Comparison of ENCODE assay signal across 24 cellular contexts in genomic region chr2:69088471-69088870, GRCh38.
DNase-seq lines count a peak whose midpoint lies in the region; ATAC-seq and TF ChIP-seq lines count a peak whose summit lies in the region.
"Had no signal": no experiment of that assay in that cellular context is flagged by ENCODE, and none has a peak within 500 bp of the region (broad histone marks: within the 10 kb centered on the region; RNA-seq: fewer than 3 reads in every experiment).

No MANE protein-coding gene starts in this region.

- 97 to 100% methylated on average over 1 to 3 of the region's 3 CpGs for WGBS in esophagus squamous epithelium, 2 donors

- H3K4me1 Mint-ChIP-seq in effector memory CD8-positive, alpha-beta T cell (ENCODE audit: low read depth in 2 of 2): no peaks in the 10 kb centered on the region
- H3K4me1 Mint-ChIP-seq: activated CD8-positive, alpha-beta memory T cell treated with anti-CD3 and anti-CD28 coated beads, Interleukin-2, amount 10 ng/mL, durations not matched to agents 7 days and 5 days; stimulated activated naive B cell treated with anti-CD40 and anti-IgM and Interleukin-4, amounts not matched to agents 10 μg/mL and 1 μg/mL and 100 μg/mL, for 72 hours had no signal

- intact Hi-C loops in left ventricle myocardium inferior (cut with micrococcal nuclease): no loop called here
- intact Hi-C loops in Right ventricle myocardium superior (cut with DNase I): no loop called here
- intact Hi-C loops in esophagus squamous epithelium (cut with DNase I): no loop called here
- intact Hi-C loops in sciatic nerve (cut with DNase I): no loop called here

- no peak overlapping the region for H3K27ac Mint-ChIP-seq in effector memory CD8-positive, alpha-beta T cell
- H3K27ac Mint-ChIP-seq: activated CD8-positive, alpha-beta memory T cell treated with anti-CD3 and anti-CD28 coated beads, Interleukin-2, amount 10 ng/mL, durations not matched to agents 7 days and 5 days; activated naive CD8-positive, alpha-beta T cell; stimulated activated naive B cell treated with anti-CD40 and anti-IgM and Interleukin-4, amounts not matched to agents 10 μg/mL and 1 μg/mL and 100 μg/mL, for 72 hours; type B pancreatic cell had no signal

- DNase-seq in left ventricle myocardium inferior (no peak), Right ventricle myocardium superior (no peak), esophagus squamous epithelium (lab: John Stamatoyannopoulos, UW) (no peak), sciatic nerve (ENCODE audit: low spot score) (no peak), NCI-H2196 (lab: John Stamatoyannopoulos, UW; ENCODE audit: unreplicated experiment) (no peak), putamen (ENCODE audit: low spot score) (no peak)
- DNase-seq in effector memory CD8-positive, alpha-beta T cell: no peak
- DNase-seq: activated CD4-positive, alpha-beta T cell treated with anti-CD3 and anti-CD28 coated beads for 48 hours; activated CD8-positive, alpha-beta memory T cell treated with anti-CD3 and anti-CD28 coated beads, Interleukin-2, amount 10 ng/mL, durations not matched to agents 7 days and 5 days; mesendoderm; naive thymus-derived CD8-positive, alpha-beta T cell; NCI-H146; NCI-H2171 treated with DMSO at 0.1 percent for 48 hours; NCI-H748 treated with DMSO at 0.1 percent for 48 hours; OCI-M1; pancreas; SIG-M5; sigmoid colon; stimulated activated CD4-positive, alpha-beta T cell treated with anti-CD3 and anti-CD28 coated beads, Interleukin-1b, Interleukin-23, amount 100 ng/mL, for 48 hours; stimulated activated naive B cell treated with anti-CD40 and anti-IgM and Interleukin-4, amounts not matched to agents 10 μg/mL and 1 μg/mL and 100 μg/mL, for 72 hours had no signal

- H3K9me3 Mint-ChIP-seq in effector memory CD8-positive, alpha-beta T cell: no peaks in the 10 kb centered on the region
- H3K9me3 Mint-ChIP-seq: naive thymus-derived CD8-positive, alpha-beta T cell; stimulated activated naive B cell treated with anti-CD40 and anti-IgM and Interleukin-4, amounts not matched to agents 10 μg/mL and 1 μg/mL and 100 μg/mL, for 72 hours; type B pancreatic cell had no signal

- TF ChIP-seq POLR2A in esophagus squamous epithelium (IDR thresholded peaks at IDR 0.05): no peak

- no peaks in the 10 kb centered on the region for H3K27me3 ChIP-seq in left ventricle myocardium inferior (ENCODE audit: low read depth)
- no peaks in the 10 kb centered on the region for H3K27me3 ChIP-seq in esophagus squamous epithelium
- H3K27me3 ChIP-seq: BLaER1 treated with 17β-estradiol and CSF1 and Interleukin-3, amounts not matched to agents 10 nM and 100 nM; pancreas; sigmoid colon had no signal

- ATAC-seq in Right ventricle myocardium superior (ENCODE audit: poor library complexity) (no peak), sciatic nerve (peak; percentile 52), GM21367 (IDR thresholded peaks at IDR 0.05; ENCODE audit: unreplicated experiment) (no peak)
- no peak for ATAC-seq in effector memory CD8-positive, alpha-beta T cell (replicated peaks)
- ATAC-seq: activated CD8-positive, alpha-beta memory T cell treated with anti-CD3 and anti-CD28 coated beads, Interleukin-2, amount 10 ng/mL, durations not matched to agents 7 days and 5 days; naive thymus-derived CD8-positive, alpha-beta T cell; stimulated activated naive B cell treated with anti-CD40 and anti-IgM and Interleukin-4, amounts not matched to agents 10 μg/mL and 1 μg/mL and 100 μg/mL, for 72 hours had no signal

- no peaks in the 10 kb centered on the region for H3K36me3 Mint-ChIP-seq in effector memory CD8-positive, alpha-beta T cell (ENCODE audit: insufficient read depth)
- H3K36me3 Mint-ChIP-seq: activated CD8-positive, alpha-beta memory T cell treated with anti-CD3 and anti-CD28 coated beads, Interleukin-2, amount 10 ng/mL, durations not matched to agents 7 days and 5 days; activated naive CD8-positive, alpha-beta T cell; stimulated activated naive B cell treated with anti-CD40 and anti-IgM and Interleukin-4, amounts not matched to agents 10 μg/mL and 1 μg/mL and 100 μg/mL, for 72 hours had no signal

- peaks cover 8% of the 10 kb centered on the region for H3K4me1 ChIP-seq in left ventricle myocardium inferior
- H3K4me1 ChIP-seq in esophagus squamous epithelium: peaks cover 0 to 31% (median 10%) of the 10 kb centered on the region in 3 donors

- peaks cover 45 to 65% of the 10 kb centered on the region in 2 donors for H3K27me3 Mint-ChIP-seq in effector memory CD8-positive, alpha-beta T cell
- H3K27me3 Mint-ChIP-seq: type B pancreatic cell had no signal

- no peak overlapping the region for H3K4me3 ChIP-seq in left ventricle myocardium inferior
- no peak overlapping the region for H3K4me3 ChIP-seq in esophagus squamous epithelium
- H3K4me3 ChIP-seq: BLaER1 treated with 17β-estradiol and CSF1 and Interleukin-3, amounts not matched to agents 10 nM and 100 nM; pancreas; sigmoid colon had no signal

- H3K9me3 ChIP-seq in left ventricle myocardium inferior (replicated peaks) (no peaks in the 10 kb centered on the region), esophagus squamous epithelium (no peaks in the 10 kb centered on the region)
- H3K9me3 ChIP-seq: BLaER1 treated with 17β-estradiol and CSF1 and Interleukin-3, amounts not matched to agents 10 nM and 100 nM; pancreas; sigmoid colon had no signal

- H3K4me3 Mint-ChIP-seq in effector memory CD8-positive, alpha-beta T cell: no peak overlapping the region
- H3K4me3 Mint-ChIP-seq: activated CD8-positive, alpha-beta memory T cell treated with anti-CD3 and anti-CD28 coated beads, Interleukin-2, amount 10 ng/mL, durations not matched to agents 7 days and 5 days; activated naive CD8-positive, alpha-beta T cell; naive thymus-derived CD8-positive, alpha-beta T cell; stimulated activated naive B cell treated with anti-CD40 and anti-IgM and Interleukin-4, amounts not matched to agents 10 μg/mL and 1 μg/mL and 100 μg/mL, for 72 hours; type B pancreatic cell had no signal

- peak overlapping the region; percentile 11 for H3K27ac ChIP-seq in left ventricle myocardium inferior (replicated peaks)
- H3K27ac ChIP-seq in esophagus squamous epithelium: peak overlapping the region in 3 of 4 donors; percentile 9 to 72 (median 70)
- H3K27ac ChIP-seq: pancreas had no signal

- TF ChIP-seq CTCF in left ventricle myocardium inferior (IDR thresholded peaks at IDR 0.05; ENCODE audit: borderline replicate concordance) (no peak), esophagus squamous epithelium (IDR thresholded peaks at IDR 0.05) (no peak)

- H3K36me3 ChIP-seq in left ventricle myocardium inferior: peaks cover 7% of the 10 kb centered on the region
- H3K36me3 ChIP-seq in esophagus squamous epithelium: peaks cover 0 to 18% (median 0%) of the 10 kb centered on the region in 3 donors
- H3K36me3 ChIP-seq: BLaER1 treated with 17β-estradiol and CSF1 and Interleukin-3, amounts not matched to agents 10 nM and 100 nM; pancreas had no signal
